1 cellular context compared by ENCODE assay signal in the genomic region with DNA sequence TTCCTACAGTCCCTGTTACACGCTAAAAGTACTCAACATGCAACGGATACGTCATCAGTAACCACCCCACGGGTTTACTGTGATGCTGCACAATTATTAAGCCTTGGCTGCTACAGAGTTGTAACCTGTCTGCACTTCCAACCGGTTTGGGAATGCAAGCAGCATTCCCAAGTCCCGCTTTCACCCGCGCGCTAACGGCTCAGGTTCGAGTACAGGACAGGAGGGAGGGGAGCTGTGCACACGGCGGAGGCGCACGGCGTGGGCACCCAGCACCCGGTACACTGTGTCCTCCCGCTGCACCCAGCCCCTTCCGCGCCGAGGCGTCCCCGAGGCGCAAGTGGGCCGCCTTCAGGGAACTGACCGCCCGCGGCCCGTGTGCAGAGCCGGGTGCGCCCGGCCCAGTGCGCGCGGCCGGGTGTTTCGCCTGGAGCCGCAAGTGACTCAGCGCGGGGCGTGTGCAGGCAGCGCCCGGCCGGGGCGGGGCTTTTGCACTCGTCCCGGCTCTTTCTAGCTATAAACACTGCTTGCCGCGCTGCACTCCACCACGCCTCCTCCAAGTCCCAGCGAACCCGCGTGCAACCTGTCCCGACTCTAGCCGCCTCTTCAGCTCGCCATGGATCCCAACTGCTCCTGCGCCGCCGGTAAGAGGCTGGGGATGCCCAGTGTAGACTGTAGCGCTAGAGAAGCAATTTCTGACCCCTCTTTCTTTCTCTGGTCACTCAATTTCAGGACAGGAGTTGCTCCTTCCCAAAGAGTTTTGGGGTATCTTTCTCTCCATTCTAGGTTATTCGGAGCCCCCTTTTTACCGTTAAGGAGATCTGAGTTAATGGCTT.
TF ChIP-seq lines count a peak whose summit lies in the region.

A gene (plus strand): TSS at position 542 of the 833 bp plus-strand sequence. CDS start 72 bp downstream, at position 614.

TF ChIP-seq in HepG2, 621 proteins besides CTCF, POLR2A, EP300 and RAD21 (continued from another document):
- TF ChIP-seq, protein P1, sequence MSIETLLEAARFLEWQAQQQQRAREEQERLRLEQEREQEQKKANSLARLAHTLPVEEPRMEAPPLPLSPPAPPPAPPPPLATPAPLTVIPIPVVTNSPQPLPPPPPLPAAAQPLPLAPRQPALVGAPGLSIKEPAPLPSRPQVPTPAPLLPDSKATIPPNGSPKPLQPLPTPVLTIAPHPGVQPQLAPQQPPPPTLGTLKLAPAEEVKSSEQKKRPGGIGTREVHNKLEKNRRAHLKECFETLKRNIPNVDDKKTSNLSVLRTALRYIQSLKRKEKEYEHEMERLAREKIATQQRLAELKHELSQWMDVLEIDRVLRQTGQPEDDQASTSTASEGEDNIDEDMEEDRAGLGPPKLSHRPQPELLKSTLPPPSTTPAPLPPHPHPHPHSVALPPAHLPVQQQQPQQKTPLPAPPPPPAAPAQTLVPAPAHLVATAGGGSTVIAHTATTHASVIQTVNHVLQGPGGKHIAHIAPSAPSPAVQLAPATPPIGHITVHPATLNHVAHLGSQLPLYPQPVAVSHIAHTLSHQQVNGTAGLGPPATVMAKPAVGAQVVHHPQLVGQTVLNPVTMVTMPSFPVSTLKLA (IDR thresholded peaks at IDR 0.05): peak; percentile 82
- TF ChIP-seq ARHGAP35 (CRISPR knock-in tag; IDR thresholded peaks at IDR 0.05; ENCODE audit: borderline replicate concordance) (no peak; the same call in none of the 2 replicates), TMF1 (CRISPR knock-in tag; IDR thresholded peaks at IDR 0.05; ENCODE audit: low read depth) (peak; percentile 64; the same call in 1 of the 2 replicates), SNAPC2 (CRISPR knock-in tag; IDR thresholded peaks at IDR 0.05) (peak; percentile 88; the same call in 1 of the 2 replicates), ZNF143 (CRISPR knock-in tag; IDR thresholded peaks at IDR 0.05) (peak; percentile 58; the same call in 1 of the 2 replicates), SMYD3 (CRISPR knock-in tag; IDR thresholded peaks at IDR 0.05) (peak; percentile 71; the same call in 1 of the 2 replicates), HNF4G (IDR thresholded peaks at IDR 0.05; ENCODE audit: borderline replicate concordance, low read depth, low read length) (peak; percentile 1; the same call in 1 of the 2 replicates), HNF4G (CRISPR knock-in tag; IDR thresholded peaks at IDR 0.05; ENCODE audit: borderline replicate concordance, low read depth) (peak; percentile 53; the same call in 1 of the 2 replicates), ADNP (CRISPR knock-in tag; IDR thresholded peaks at IDR 0.05) (peak; percentile 56; the same call in 1 of the 2 replicates), ZNF768 (CRISPR knock-in tag; IDR thresholded peaks at IDR 0.05) (peak; percentile 90), ZNF607 (CRISPR knock-in tag; IDR thresholded peaks at IDR 0.05; ENCODE audit: borderline replicate concordance) (peak; percentile 89; the same call in 1 of the 2 replicates), ZNF616 (CRISPR knock-in tag; IDR thresholded peaks at IDR 0.05; ENCODE audit: low read depth) (peak; percentile 72), SOX13 (IDR thresholded peaks at IDR 0.05) (peak; percentile 1; the same call in 1 of the 2 replicates), SOX13 (CRISPR knock-in tag; conservative IDR thresholded peaks at IDR 0.05 in 1 of 2, IDR thresholded peaks at IDR 0.05 in 1 of 2) (peak in 1 of 2 experiments; percentile 62; a peak in 1 of 4 replicates)
- TF ChIP-seq, protein P2, sequence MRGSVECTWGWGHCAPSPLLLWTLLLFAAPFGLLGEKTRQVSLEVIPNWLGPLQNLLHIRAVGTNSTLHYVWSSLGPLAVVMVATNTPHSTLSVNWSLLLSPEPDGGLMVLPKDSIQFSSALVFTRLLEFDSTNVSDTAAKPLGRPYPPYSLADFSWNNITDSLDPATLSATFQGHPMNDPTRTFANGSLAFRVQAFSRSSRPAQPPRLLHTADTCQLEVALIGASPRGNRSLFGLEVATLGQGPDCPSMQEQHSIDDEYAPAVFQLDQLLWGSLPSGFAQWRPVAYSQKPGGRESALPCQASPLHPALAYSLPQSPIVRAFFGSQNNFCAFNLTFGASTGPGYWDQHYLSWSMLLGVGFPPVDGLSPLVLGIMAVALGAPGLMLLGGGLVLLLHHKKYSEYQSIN (CRISPR knock-in tag; IDR thresholded peaks at IDR 0.05; ENCODE audit: borderline replicate concordance): 0 out of 2 replicates have a peak, but pooled peaks have one; percentile 74
- TF ChIP-seq, protein P3, sequence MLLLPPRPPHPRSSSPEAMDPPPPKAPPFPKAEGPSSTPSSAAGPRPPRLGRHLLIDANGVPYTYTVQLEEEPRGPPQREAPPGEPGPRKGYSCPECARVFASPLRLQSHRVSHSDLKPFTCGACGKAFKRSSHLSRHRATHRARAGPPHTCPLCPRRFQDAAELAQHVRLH (CRISPR knock-in tag; IDR thresholded peaks at IDR 0.05; ENCODE audit: borderline replicate concordance, low read depth): peak; percentile 53; the same call in 1 of the 2 replicates
- TF ChIP-seq, protein P4, sequence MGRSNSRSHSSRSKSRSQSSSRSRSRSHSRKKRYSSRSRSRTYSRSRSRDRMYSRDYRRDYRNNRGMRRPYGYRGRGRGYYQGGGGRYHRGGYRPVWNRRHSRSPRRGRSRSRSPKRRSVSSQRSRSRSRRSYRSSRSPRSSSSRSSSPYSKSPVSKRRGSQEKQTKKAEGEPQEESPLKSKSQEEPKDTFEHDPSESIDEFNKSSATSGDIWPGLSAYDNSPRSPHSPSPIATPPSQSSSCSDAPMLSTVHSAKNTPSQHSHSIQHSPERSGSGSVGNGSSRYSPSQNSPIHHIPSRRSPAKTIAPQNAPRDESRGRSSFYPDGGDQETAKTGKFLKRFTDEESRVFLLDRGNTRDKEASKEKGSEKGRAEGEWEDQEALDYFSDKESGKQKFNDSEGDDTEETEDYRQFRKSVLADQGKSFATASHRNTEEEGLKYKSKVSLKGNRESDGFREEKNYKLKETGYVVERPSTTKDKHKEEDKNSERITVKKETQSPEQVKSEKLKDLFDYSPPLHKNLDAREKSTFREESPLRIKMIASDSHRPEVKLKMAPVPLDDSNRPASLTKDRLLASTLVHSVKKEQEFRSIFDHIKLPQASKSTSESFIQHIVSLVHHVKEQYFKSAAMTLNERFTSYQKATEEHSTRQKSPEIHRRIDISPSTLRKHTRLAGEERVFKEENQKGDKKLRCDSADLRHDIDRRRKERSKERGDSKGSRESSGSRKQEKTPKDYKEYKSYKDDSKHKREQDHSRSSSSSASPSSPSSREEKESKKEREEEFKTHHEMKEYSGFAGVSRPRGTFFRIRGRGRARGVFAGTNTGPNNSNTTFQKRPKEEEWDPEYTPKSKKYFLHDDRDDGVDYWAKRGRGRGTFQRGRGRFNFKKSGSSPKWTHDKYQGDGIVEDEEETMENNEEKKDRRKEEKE (IDR thresholded peaks at IDR 0.05): no peak
- TF ChIP-seq, protein P5, sequence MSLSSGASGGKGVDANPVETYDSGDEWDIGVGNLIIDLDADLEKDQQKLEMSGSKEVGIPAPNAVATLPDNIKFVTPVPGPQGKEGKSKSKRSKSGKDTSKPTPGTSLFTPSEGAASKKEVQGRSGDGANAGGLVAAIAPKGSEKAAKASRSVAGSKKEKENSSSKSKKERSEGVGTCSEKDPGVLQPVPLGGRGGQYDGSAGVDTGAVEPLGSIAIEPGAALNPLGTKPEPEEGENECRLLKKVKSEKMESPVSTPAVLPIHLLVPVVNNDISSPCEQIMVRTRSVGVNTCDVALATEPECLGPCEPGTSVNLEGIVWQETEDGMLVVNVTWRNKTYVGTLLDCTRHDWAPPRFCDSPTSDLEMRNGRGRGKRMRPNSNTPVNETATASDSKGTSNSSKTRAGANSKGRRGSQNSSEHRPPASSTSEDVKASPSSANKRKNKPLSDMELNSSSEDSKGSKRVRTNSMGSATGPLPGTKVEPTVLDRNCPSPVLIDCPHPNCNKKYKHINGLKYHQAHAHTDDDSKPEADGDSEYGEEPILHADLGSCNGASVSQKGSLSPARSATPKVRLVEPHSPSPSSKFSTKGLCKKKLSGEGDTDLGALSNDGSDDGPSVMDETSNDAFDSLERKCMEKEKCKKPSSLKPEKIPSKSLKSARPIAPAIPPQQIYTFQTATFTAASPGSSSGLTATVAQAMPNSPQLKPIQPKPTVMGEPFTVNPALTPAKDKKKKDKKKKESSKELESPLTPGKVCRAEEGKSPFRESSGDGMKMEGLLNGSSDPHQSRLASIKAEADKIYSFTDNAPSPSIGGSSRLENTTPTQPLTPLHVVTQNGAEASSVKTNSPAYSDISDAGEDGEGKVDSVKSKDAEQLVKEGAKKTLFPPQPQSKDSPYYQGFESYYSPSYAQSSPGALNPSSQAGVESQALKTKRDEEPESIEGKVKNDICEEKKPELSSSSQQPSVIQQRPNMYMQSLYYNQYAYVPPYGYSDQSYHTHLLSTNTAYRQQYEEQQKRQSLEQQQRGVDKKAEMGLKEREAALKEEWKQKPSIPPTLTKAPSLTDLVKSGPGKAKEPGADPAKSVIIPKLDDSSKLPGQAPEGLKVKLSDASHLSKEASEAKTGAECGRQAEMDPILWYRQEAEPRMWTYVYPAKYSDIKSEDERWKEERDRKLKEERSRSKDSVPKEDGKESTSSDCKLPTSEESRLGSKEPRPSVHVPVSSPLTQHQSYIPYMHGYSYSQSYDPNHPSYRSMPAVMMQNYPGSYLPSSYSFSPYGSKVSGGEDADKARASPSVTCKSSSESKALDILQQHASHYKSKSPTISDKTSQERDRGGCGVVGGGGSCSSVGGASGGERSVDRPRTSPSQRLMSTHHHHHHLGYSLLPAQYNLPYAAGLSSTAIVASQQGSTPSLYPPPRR (CRISPR knock-in tag; IDR thresholded peaks at IDR 0.05; ENCODE audit: borderline replicate concordance): no peak
- TF ChIP-seq, protein P6, sequence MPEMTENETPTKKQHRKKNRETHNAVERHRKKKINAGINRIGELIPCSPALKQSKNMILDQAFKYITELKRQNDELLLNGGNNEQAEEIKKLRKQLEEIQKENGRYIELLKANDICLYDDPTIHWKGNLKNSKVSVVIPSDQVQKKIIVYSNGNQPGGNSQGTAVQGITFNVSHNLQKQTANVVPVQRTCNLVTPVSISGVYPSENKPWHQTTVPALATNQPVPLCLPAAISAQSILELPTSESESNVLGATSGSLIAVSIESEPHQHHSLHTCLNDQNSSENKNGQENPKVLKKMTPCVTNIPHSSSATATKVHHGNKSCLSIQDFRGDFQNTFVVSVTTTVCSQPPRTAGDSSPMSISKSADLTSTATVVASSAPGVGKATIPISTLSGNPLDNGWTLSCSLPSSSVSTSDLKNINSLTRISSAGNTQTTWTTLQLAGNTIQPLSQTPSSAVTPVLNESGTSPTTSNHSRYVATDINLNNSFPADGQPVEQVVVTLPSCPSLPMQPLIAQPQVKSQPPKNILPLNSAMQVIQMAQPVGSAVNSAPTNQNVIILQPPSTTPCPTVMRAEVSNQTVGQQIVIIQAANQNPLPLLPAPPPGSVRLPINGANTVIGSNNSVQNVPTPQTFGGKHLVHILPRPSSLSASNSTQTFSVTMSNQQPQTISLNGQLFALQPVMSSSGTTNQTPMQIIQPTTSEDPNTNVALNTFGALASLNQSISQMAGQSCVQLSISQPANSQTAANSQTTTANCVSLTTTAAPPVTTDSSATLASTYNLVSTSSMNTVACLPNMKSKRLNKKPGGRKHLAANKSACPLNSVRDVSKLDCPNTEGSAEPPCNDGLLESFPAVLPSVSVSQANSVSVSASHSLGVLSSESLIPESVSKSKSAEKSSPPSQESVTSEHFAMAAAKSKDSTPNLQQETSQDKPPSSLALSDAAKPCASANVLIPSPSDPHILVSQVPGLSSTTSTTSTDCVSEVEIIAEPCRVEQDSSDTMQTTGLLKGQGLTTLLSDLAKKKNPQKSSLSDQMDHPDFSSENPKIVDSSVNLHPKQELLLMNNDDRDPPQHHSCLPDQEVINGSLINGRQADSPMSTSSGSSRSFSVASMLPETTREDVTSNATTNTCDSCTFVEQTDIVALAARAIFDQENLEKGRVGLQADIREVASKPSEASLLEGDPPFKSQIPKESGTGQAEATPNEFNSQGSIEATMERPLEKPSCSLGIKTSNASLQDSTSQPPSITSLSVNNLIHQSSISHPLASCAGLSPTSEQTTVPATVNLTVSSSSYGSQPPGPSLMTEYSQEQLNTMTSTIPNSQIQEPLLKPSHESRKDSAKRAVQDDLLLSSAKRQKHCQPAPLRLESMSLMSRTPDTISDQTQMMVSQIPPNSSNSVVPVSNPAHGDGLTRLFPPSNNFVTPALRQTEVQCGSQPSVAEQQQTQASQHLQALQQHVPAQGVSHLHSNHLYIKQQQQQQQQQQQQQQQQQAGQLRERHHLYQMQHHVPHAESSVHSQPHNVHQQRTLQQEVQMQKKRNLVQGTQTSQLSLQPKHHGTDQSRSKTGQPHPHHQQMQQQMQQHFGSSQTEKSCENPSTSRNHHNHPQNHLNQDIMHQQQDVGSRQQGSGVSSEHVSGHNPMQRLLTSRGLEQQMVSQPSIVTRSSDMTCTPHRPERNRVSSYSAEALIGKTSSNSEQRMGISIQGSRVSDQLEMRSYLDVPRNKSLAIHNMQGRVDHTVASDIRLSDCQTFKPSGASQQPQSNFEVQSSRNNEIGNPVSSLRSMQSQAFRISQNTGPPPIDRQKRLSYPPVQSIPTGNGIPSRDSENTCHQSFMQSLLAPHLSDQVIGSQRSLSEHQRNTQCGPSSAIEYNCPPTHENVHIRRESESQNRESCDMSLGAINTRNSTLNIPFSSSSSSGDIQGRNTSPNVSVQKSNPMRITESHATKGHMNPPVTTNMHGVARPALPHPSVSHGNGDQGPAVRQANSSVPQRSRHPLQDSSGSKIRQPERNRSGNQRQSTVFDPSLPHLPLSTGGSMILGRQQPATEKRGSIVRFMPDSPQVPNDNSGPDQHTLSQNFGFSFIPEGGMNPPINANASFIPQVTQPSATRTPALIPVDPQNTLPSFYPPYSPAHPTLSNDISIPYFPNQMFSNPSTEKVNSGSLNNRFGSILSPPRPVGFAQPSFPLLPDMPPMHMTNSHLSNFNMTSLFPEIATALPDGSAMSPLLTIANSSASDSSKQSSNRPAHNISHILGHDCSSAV (CRISPR knock-in tag; IDR thresholded peaks at IDR 0.05; ENCODE audit: borderline replicate concordance): no peak
- TF ChIP-seq, protein P7, sequence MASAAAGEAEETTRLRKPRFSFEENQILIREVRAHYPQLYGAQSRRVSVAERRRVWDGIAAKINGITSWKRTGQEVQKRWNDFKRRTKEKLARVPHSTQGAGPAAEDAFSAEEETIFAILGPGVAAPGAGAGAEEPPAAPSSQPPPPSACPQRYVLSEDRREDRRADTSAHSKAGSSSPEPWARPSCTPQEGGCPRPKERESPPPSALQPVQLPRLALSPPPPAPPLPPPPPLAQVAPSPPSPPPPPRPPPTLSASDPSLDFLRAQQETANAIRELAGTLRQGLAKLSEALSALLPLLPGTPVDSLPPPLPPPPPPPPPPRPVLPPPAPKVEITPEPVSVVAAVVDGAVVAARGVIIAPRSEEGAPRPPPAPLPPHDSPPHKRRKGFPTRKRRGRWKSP (CRISPR knock-in tag; IDR thresholded peaks at IDR 0.05): peak; percentile 99
- TF ChIP-seq, protein P8, sequence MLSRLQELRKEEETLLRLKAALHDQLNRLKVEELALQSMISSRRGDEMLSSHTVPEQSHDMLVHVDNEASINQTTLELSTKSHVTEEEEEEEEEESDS (CRISPR knock-in tag; IDR thresholded peaks at IDR 0.05; ENCODE audit: borderline replicate concordance): 0 out of 2 replicates have a peak, but pooled peaks have one; percentile 31
